ENCODE assay signal across 13 cellular contexts in the genomic region with DNA sequence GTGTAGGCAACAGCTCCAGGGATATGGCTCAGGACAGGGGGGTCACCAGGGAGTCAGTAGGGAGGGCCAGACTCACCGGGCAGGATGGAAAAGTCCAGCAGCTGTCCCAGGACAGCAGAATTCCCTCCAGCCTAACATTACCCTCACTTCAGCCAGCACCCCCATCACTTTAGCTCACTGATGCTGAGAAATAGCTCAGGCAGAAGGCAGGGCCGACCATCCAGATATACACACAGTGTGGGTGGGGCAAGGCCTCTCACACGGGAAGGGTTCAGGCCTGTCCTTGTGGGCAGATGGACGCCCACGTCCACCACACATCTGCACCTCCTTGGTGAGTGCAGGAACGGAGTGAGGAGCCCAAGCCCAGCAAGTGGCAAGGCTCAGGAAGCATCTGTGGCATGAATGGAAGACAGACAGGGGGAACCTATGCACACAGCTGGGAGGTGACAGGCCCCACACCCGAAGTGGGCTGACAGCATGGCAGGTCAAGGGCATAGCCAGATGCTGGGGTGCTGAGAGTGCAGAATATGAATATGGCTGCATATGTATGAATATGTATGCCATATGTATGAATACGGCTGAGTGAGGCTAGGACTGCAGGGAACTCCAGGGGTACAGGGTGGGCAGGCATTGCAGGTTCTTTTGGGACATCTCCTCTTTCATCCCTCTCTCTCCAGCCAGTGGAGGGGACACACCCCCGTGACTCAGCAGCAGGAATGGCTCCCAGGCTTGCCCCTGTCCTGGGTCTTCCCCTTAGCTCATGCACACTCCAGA. TPM values are rescaled to one million over a fixed set of nuclear protein-coding genes. Genes with fewer than 3 reads are reported as not detected.
DNase-seq lines count a peak whose midpoint lies in the region; ATAC-seq and TF ChIP-seq lines count a peak whose summit lies in the region.
"Had no signal": no experiment of that assay in that cellular context is flagged by ENCODE, and none has a peak within 500 bp of the region (broad histone marks: within the 10 kb centered on the region; RNA-seq: fewer than 3 reads in every experiment).

No MANE protein-coding gene starts in this region.

- peaks cover 50 to 85% (median 83%) of the 10 kb centered on the region in 3 donors for H3K4me1 Mint-ChIP-seq in naive B cell

- H3K4me3 ChIP-seq in ACC112 (ENCODE audit: low read depth, low read length) (no peak overlapping the region), HCT116 (replicated peaks in 1 of 2; ENCODE audit: low read depth in 1 of 2, low read length in 2 of 2) (no peak overlapping the region), coronary artery (no peak overlapping the region), colonic mucosa (no peak overlapping the region)
- H3K4me3 ChIP-seq: tibial nerve had no signal

- H3K36me3 Mint-ChIP-seq in naive B cell = peaks cover 0 to 4% of the 10 kb centered on the region in 2 donors
- H3K36me3 Mint-ChIP-seq: immature natural killer cell had no signal

- no peak for TF ChIP-seq RAD21 in HCT116 (IDR thresholded peaks at IDR 0.05; ENCODE audit: low read depth)

- peak overlapping the region in 4 of 8 donors; percentile 5 to 55 (median 24) for H3K4me3 Mint-ChIP-seq in naive B cell
- H3K4me3 Mint-ChIP-seq: activated CD4-positive, alpha-beta memory T cell treated with anti-CD3 and anti-CD28 coated beads for 36 hours had no signal

- H3K9me3 ChIP-seq in HCT116 (ENCODE audit: control insufficient read depth in 1 of 2, insufficient read depth in 1 of 2, low read depth in 1 of 2, low read length in 2 of 2) (no peaks in the 10 kb centered on the region), colonic mucosa (no peaks in the 10 kb centered on the region)
- H3K9me3 ChIP-seq: tibial nerve had no signal

- ATAC-seq in HCT116 = peak; percentile 78
- ATAC-seq in naive B cell (ENCODE audit: low read depth in 2 of 2) = no peak

- no peak for TF ChIP-seq POLR2A in HCT116 (IDR thresholded peaks at IDR 0.05; ENCODE audit: borderline replicate concordance, extremely low read depth, insufficient read depth, insufficient read length)

- TF ChIP-seq CTCF in HCT116 (IDR thresholded peaks at IDR 0.05 in 2 of 3, conservative IDR thresholded peaks at IDR 0.05 in 1 of 3; ENCODE audit: borderline replicate concordance in 1 of 3, insufficient read depth in 1 of 3, low read depth in 2 of 3, low read length in 2 of 3) (no peak), coronary artery (IDR thresholded peaks at IDR 0.05) (no peak), colonic mucosa (IDR thresholded peaks at IDR 0.05) (no peak)

- no peaks in the 10 kb centered on the region for H3K9me2 ChIP-seq in HCT116 (ENCODE audit: insufficient read depth)

- H3K27ac Mint-ChIP-seq in naive B cell = peak overlapping the region in 5 of 6 donors; percentile 5 to 74 (median 29)
- H3K27ac Mint-ChIP-seq: activated CD4-positive, alpha-beta memory T cell treated with anti-CD3 and anti-CD28 coated beads for 36 hours had no signal

- H4K20me1 ChIP-seq in HCT116 (ENCODE audit: insufficient read depth) = peaks cover 3% of the 10 kb centered on the region; the same call in 1 of the 2 replicates

- no peak overlapping the region for H2AFZ ChIP-seq in ACC112 (ENCODE audit: low read length, unreplicated experiment)
- H2AFZ ChIP-seq in HCT116 (ENCODE audit: low read depth, low read length, poor library complexity, severe bottlenecking) = no peak overlapping the region
- H2AFZ ChIP-seq: parathyroid adenoma had no signal

- H3K27ac ChIP-seq in ACC112 (ENCODE audit: low read depth, low read length) = peak overlapping the region; percentile 33; the same call in 1 of the 2 replicates
- H3K27ac ChIP-seq in HCT116 (ENCODE audit: low read depth, low read length) = peak overlapping the region; percentile 0
- H3K27ac ChIP-seq in coronary artery = peak overlapping the region in 1 of 2 donors; percentile 53
- H3K27ac ChIP-seq in colonic mucosa = no peak overlapping the region
- H3K27ac ChIP-seq: parathyroid adenoma had no signal

- intact Hi-C loops in HCT116 (cut with micrococcal nuclease) (no loop called here), colonic mucosa (cut with DNase I) (no loop called here)

- H3K27me3 Mint-ChIP-seq in naive B cell = no peaks in the 10 kb centered on the region
- H3K27me3 Mint-ChIP-seq: activated CD4-positive, alpha-beta memory T cell treated with anti-CD3 and anti-CD28 coated beads for 36 hours had no signal

- RAD21 ChIA-PET in HCT116 (lab: Charles Lee; ENCODE audit: low non-redundant PET in 1 of 2, low total read pairs in 2 of 2, uncharacterized antibody in 2 of 2, unreplicated experiment in 2 of 2) = no interaction called here

- no TSS peak for BruUV-seq in HCT116 (replicated peaks; lab: Mats Ljungman, UMichigan)

- no peak for DNase-seq in HCT116 (ENCODE audit: low read depth, low spot score)
- peak; percentile 64 for DNase-seq in coronary artery (ENCODE audit: low spot score)
- DNase-seq in naive B cell = no peak
- DNase-seq in colonic mucosa = no peak
- DNase-seq in DMS79 (lab: John Stamatoyannopoulos, UW) = no peak
- DNase-seq in activated CD4-positive, alpha-beta T cell treated with anti-CD3 and anti-CD28 coated beads, Interleukin-2, amount 50 U/mL, for 48 hours = no peak
- DNase-seq in stimulated activated CD4-positive, alpha-beta T cell treated with anti-CD3 and anti-CD28 coated beads, Interleukin-4, amount 100 ng/mL, for 24 hours = no peak
- DNase-seq: activated CD4-positive, alpha-beta memory T cell treated with anti-CD3 and anti-CD28 coated beads for 36 hours; immature natural killer cell; NCI-H2171 treated with DMSO at 0.1 percent for 48 hours had no signal

- CTCF ChIA-PET in HCT116 (lab: Charles Lee) = no interaction called here

- H3K4me2 ChIP-seq in HCT116 (ENCODE audit: low read length) = peak overlapping the region; percentile 53

- H3K9me3 Mint-ChIP-seq in naive B cell = no peaks in the 10 kb centered on the region
- H3K9me3 Mint-ChIP-seq: activated CD4-positive, alpha-beta memory T cell treated with anti-CD3 and anti-CD28 coated beads for 36 hours; immature natural killer cell had no signal

- H3K36me3 ChIP-seq in ACC112 (ENCODE audit: insufficient read depth, low read length) (no peaks in the 10 kb centered on the region), HCT116 (ENCODE audit: control insufficient read depth in 1 of 2, insufficient read depth in 2 of 2, low read length in 2 of 2) (no peaks in the 10 kb centered on the region), colonic mucosa (no peaks in the 10 kb centered on the region)
- H3K36me3 ChIP-seq: tibial nerve had no signal

- POLR2A ChIA-PET in HCT116 (lab: Charles Lee) = no interaction called here

- H3K9ac ChIP-seq in HCT116 (ENCODE audit: low read length) (peak overlapping the region; percentile 16; the same call in 1 of the 2 replicates), colonic mucosa (ENCODE audit: low read depth in 2 of 2, low read length in 2 of 2) (no peak overlapping the region)
- H3K9ac ChIP-seq: parathyroid adenoma had no signal

- H3K4me1 ChIP-seq in ACC112 (ENCODE audit: control insufficient read depth, insufficient read depth, low read length, unreplicated experiment) (peaks cover 46% of the 10 kb centered on the region), HCT116 (ENCODE audit: control insufficient read depth in 1 of 2, insufficient read depth in 2 of 2, low read length in 2 of 2) (peaks cover 19 to 41% of the 10 kb centered on the region in 2 experiments), colonic mucosa (peaks cover 4% of the 10 kb centered on the region)

- H3K79me2 ChIP-seq in ACC112 (ENCODE audit: control insufficient read depth, insufficient read depth, low read length, unreplicated experiment) (peaks cover 96% of the 10 kb centered on the region), HCT116 (ENCODE audit: insufficient read depth, low read length) (peaks cover 100% of the 10 kb centered on the region)

- H3K27me3 ChIP-seq in ACC112 (ENCODE audit: insufficient read depth, low read length) = no peaks in the 10 kb centered on the region
- no peaks in the 10 kb centered on the region for H3K27me3 ChIP-seq in HCT116 (ENCODE audit: insufficient read depth, low read length)
- no peaks in the 10 kb centered on the region for H3K27me3 ChIP-seq in colonic mucosa
- H3K27me3 ChIP-seq: tibial nerve had no signal

TF ChIP-seq in HCT116, 20 proteins besides CTCF, POLR2A, EP300 and RAD21:
- TF ChIP-seq, protein P1, sequence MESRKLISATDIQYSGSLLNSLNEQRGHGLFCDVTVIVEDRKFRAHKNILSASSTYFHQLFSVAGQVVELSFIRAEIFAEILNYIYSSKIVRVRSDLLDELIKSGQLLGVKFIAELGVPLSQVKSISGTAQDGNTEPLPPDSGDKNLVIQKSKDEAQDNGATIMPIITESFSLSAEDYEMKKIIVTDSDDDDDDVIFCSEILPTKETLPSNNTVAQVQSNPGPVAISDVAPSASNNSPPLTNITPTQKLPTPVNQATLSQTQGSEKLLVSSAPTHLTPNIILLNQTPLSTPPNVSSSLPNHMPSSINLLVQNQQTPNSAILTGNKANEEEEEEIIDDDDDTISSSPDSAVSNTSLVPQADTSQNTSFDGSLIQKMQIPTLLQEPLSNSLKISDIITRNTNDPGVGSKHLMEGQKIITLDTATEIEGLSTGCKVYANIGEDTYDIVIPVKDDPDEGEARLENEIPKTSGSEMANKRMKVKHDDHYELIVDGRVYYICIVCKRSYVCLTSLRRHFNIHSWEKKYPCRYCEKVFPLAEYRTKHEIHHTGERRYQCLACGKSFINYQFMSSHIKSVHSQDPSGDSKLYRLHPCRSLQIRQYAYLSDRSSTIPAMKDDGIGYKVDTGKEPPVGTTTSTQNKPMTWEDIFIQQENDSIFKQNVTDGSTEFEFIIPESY (IDR thresholded peaks at IDR 0.05; ENCODE audit: extremely low read depth, insufficient replicate concordance, low read length) = no peak
- no peak for TF ChIP-seq SRF (IDR thresholded peaks at IDR 0.05; ENCODE audit: low read depth)
- TF ChIP-seq SP1 (IDR thresholded peaks at IDR 0.05; ENCODE audit: low read depth) = no peak
- no peak for TF ChIP-seq SIN3A (IDR thresholded peaks at IDR 0.05; ENCODE audit: low read depth)
- TF ChIP-seq EZH2phosphoT487 (IDR thresholded peaks at IDR 0.05; ENCODE audit: borderline replicate concordance) = no peak

RNA-seq across cellular contexts. Expression of gene BICD2, which starts 17.0 kb away (rescaled TPM):
- total RNA-seq in HCT116 (2021; ENCODE audit: unreplicated experiment) = 23.4 TPM
- 12.9 and 16.0 TPM in 2 replicates for polyA plus RNA-seq in HCT116 (2012)
- 10 to 100 TPM in 5 of 6 donors, 1 to 10 TPM in 1; 4.3 to 41.8 (median 29.6) TPM for polyA plus RNA-seq in naive B cell (ENCODE audit: low read depth in 6 of 6)
- 1 to 10 TPM; 6.2 to 9.8 TPM for total RNA-seq in colonic mucosa
